ENCODE assay signal across 12 cellular contexts in genomic region chr19:3547767-3548282, GRCh38. TPM values are rescaled to one million over a fixed set of nuclear protein-coding genes. Genes with fewer than 3 reads are reported as not detected.
"Had no signal": no experiment of that assay in that cellular context is flagged by ENCODE, and none has a peak within 500 bp of the region (broad histone marks: within the 10 kb centered on the region; RNA-seq: fewer than 3 reads in every experiment).

No MANE protein-coding gene starts in this region.

- DNase-seq: activated CD4-positive, alpha-beta T cell treated with anti-CD3 and anti-CD28 coated beads for 4 hours; adrenal gland; central memory CD4-positive, alpha-beta T cell; occipital lobe had no signal

- H3K9me3 ChIP-seq: adrenal gland, prostate gland, right lobe of liver, thoracic aorta had no signal

- H3K4me3 ChIP-seq: adrenal gland, lung, prostate gland, right lobe of liver, thoracic aorta had no signal

- H3K27me3 ChIP-seq: adrenal gland, right lobe of liver had no signal

- H3K4me1 ChIP-seq: prostate gland had no signal

- H3K27ac ChIP-seq: adrenal gland, prostate gland, right lobe of liver, thoracic aorta had no signal

- H3K36me3 ChIP-seq: prostate gland, right lobe of liver, thoracic aorta had no signal

- ATAC-seq: activated T-helper 17 cell treated with anti-CD3 and anti-CD28 coated beads, Interleukin-2, amount 50 U/mL, for 72 hours; esophagus mucosa; right lobe of liver had no signal

RNA-seq across cellular contexts. Expression of gene TEKTIP1, which starts 8.9 kb away (rescaled TPM):
- total RNA-seq: dermis microvascular lymphatic vessel endothelial cell, glomerular endothelial cell, occipital lobe, thoracic aorta had no signal

RNA-seq across cellular contexts. Expression of gene GIPC3, which starts 37.5 kb away (rescaled TPM):
- total RNA-seq: occipital lobe had no signal
